9 cellular contexts compared by ENCODE assay signal in the genomic region with DNA sequence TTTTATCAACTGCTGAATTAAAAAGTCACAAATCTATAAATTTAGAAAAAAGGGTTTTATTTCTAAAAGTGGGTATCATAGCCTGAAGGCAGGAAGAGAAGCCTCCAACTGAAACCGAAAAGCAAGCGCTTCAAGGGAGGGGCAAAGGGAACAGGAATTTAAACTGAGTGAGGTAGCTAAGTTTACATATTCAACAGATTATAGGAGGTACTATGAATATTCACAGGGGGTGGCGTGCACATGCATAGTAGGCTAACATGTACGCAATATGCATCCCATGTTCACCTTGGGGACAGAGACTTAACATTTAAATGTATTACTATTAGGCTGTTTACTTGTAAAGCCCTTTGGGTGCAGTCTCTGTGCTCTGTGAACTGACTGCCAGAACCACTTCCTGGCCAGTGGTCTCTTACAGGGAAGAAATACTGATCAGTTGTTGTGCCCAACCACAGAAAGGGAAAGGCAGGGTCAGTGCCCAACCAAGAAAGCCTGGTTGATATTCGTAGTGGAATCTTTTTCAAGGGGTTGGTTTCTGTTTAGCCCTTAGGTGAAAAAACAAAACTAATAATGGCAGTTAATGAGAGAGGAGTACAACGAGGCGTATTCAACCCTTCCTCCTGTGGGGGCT.
A peak's percentile ranks its signal among the peaks of the same experiment; 100 is the strongest.
DNase-seq lines count a peak whose midpoint lies in the region; ATAC-seq and TF ChIP-seq lines count a peak whose summit lies in the region.
"Had no signal": no experiment of that assay in that cellular context is flagged by ENCODE, and none has a peak within 500 bp of the region (broad histone marks: within the 10 kb centered on the region; RNA-seq: fewer than 3 reads in every experiment).

No MANE protein-coding gene starts in this region.

- peaks cover 9% of the 10 kb centered on the region for H3K9me3 ChIP-seq in BLaER1
- 0 out of 2 replicates have a peak, but pooled peaks cover 3% of the 10 kb centered on the region for H3K9me3 ChIP-seq in OCI-LY3 (ENCODE audit: insufficient read depth, low read length)
- no peaks in the 10 kb centered on the region for H3K9me3 ChIP-seq in heart left ventricle

- no peaks in the 10 kb centered on the region for H3K27me3 Mint-ChIP-seq in activated T-cell treated with anti-CD3 and anti-CD28 coated beads, Interleukin-2, amount 50 U/mL, for 72 hours (ENCODE audit: low read depth)

- peak; percentile 96 for ATAC-seq in GM19324 (IDR thresholded peaks at IDR 0.05; ENCODE audit: low FRiP score, unreplicated experiment)
- ATAC-seq in HG02938 (IDR thresholded peaks at IDR 0.05; ENCODE audit: unreplicated experiment) = peak; percentile 86
- ATAC-seq in heart left ventricle = no peak
- ATAC-seq in activated T-cell treated with anti-CD3 and anti-CD28 coated beads, Interleukin-2, amount 50 U/mL, for 72 hours (replicated peaks in 1 of 2) = no peak

- H3K4me3 ChIP-seq in BLaER1 (peak overlapping the region; percentile 47), OCI-LY3 (ENCODE audit: low read length) (no peak overlapping the region), heart left ventricle (peak overlapping the region in 1 of 12 donors; percentile 29)

- H3K36me3 ChIP-seq in BLaER1 = no peaks in the 10 kb centered on the region; the same call in 1 of the 2 replicates
- peaks cover 8% of the 10 kb centered on the region for H3K36me3 ChIP-seq in OCI-LY3 (replicated peaks; ENCODE audit: low read depth, low read length)
- H3K36me3 ChIP-seq in heart left ventricle = no peaks in the 10 kb centered on the region

- no peak for TF ChIP-seq POLR2A in heart left ventricle (IDR thresholded peaks at IDR 0.05)

- H3K4me2 ChIP-seq in BLaER1 = peak overlapping the region; percentile 83
- no peak overlapping the region for H3K4me2 ChIP-seq in OCI-LY3 (ENCODE audit: low read length)

- no peaks in the 10 kb centered on the region for H3K79me2 ChIP-seq in OCI-LY3 (ENCODE audit: low read length)

- 71 to 80% (median 73%) methylated on average over 7 of the region's 7 CpGs for WGBS in heart left ventricle, 4 donors

- H3K4me1 ChIP-seq in BLaER1 (peaks cover 73% of the 10 kb centered on the region), OCI-LY3 (ENCODE audit: low read length) (peaks cover 27% of the 10 kb centered on the region), heart left ventricle (no peaks in the 10 kb centered on the region)

- H4K20me1 ChIP-seq in BLaER1 (no peaks in the 10 kb centered on the region), OCI-LY3 (ENCODE audit: insufficient read depth, low read length) (no peaks in the 10 kb centered on the region)

- no peaks in the 10 kb centered on the region for H3K27me3 ChIP-seq in BLaER1
- H3K27me3 ChIP-seq in OCI-LY3 (ENCODE audit: low read depth, low read length) = no peaks in the 10 kb centered on the region
- no peaks in the 10 kb centered on the region for H3K27me3 ChIP-seq in heart left ventricle

- DNase-seq in heart left ventricle (no peak), DMS 273 (lab: John Stamatoyannopoulos, UW; ENCODE audit: unreplicated experiment) (no peak), AG08395 (ENCODE audit: low spot score) (no peak)
- DNase-seq in activated T-cell treated with anti-CD3 and anti-CD28 coated beads, Interleukin-2, amount 50 U/mL, for 72 hours = no peak
- DNase-seq: NCI-H774 had no signal

- H3K9ac ChIP-seq in BLaER1 (0 out of 2 replicates have a peak overlapping the region, but pooled peaks have one; percentile 43), OCI-LY3 (ENCODE audit: low read length) (no peak overlapping the region)

- H2AFZ ChIP-seq in OCI-LY3 (ENCODE audit: low read depth, low read length) = peak overlapping the region; percentile 75; the same call in 1 of the 2 replicates

- intact Hi-C loops in heart left ventricle (cut with DNase I) = no loop called here

- TF ChIP-seq CTCF in OCI-LY3 (IDR thresholded peaks at IDR 0.05; ENCODE audit: low read depth, low read length) (no peak), heart left ventricle (IDR thresholded peaks at IDR 0.05) (no peak)

- peak overlapping the region; percentile 81 for H3K27ac ChIP-seq in BLaER1
- no peak overlapping the region for H3K27ac ChIP-seq in OCI-LY3 (ENCODE audit: low read length)
- H3K27ac ChIP-seq in heart left ventricle = no peak overlapping the region

- H3K4me3 Mint-ChIP-seq in activated T-cell treated with anti-CD3 and anti-CD28 coated beads, Interleukin-2, amount 50 U/mL, for 72 hours = no peak overlapping the region

- peaks cover 3% of the 10 kb centered on the region for H3K4me1 Mint-ChIP-seq in activated T-cell treated with anti-CD3 and anti-CD28 coated beads, Interleukin-2, amount 50 U/mL, for 72 hours (ENCODE audit: low read depth)

- H3K36me3 Mint-ChIP-seq in activated T-cell treated with anti-CD3 and anti-CD28 coated beads, Interleukin-2, amount 50 U/mL, for 72 hours (ENCODE audit: insufficient read depth in 2 of 2) = no peaks in the 10 kb centered on the region

- H3K9me3 Mint-ChIP-seq in activated T-cell treated with anti-CD3 and anti-CD28 coated beads, Interleukin-2, amount 50 U/mL, for 72 hours = peaks cover 0 to 2% of the 10 kb centered on the region in 2 donors

- H3K27ac Mint-ChIP-seq in activated T-cell treated with anti-CD3 and anti-CD28 coated beads, Interleukin-2, amount 50 U/mL, for 72 hours = no peak overlapping the region

Comparison
In these comparisons a context has a peak if more than half of its experiments do, and no peak if none do; other contexts are left out.
1. ATAC-seq: peak in GM19324 (single experiment) and HG02938 (single experiment); none in heart left ventricle (0 of 4) and activated T-cell treated with anti-CD3 and anti-CD28 coated beads, Interleukin-2, amount 50 U/mL, for 72 hours (0 of 2).